ENCODE assay signal across 13 cellular contexts in the genomic region with DNA sequence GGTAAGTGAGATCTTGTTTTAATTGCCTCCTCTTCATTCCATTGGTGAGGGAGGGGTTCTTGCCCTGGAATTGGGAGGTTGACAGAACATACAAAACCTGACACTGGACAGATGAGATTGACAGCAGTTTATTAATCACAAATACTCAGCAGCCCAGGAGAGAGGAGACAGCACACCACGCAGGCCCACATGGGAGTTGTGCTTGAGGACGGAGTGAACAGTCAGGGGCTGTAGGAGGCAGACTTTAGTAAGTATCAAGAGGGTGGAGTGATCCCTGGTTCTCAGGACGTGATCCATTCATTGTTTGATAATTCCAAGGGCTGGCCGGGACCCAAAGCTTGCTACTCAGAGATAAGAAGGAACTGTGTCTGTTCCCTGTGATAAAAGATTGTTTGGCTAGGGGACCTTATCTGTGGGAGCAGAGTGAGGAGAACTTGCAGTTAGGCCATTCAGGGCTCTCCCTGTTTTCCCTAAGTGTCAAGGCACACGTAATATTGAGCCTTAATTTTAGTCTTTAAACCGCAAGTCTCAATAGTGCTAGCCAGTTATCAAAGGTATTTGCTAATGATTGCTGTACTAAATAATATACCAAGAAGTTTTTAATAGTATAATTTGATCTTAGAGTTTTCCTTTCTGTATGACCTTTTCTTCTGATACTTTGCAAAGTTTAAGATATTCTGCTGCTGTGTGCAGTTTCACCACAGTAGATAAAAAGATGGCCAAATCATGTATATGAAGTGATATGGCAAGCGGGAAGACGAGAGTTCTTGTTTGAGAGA. TPM values are rescaled to one million over a fixed set of nuclear protein-coding genes. Genes with fewer than 3 reads are reported as not detected.
DNase-seq lines count a peak whose midpoint lies in the region; ATAC-seq and TF ChIP-seq lines count a peak whose summit lies in the region.
"Had no signal": no experiment of that assay in that cellular context is flagged by ENCODE, and none has a peak within 500 bp of the region (broad histone marks: within the 10 kb centered on the region; RNA-seq: fewer than 3 reads in every experiment).

No MANE protein-coding gene starts in this region.

- in situ Hi-C loops in Panc1 (cut with HindIII; ENCODE audit: low pct_unique_long_range_greater_than_20kb, low sequenced_read_pairs), result no loop called here

- H3K27ac ChIP-seq in Panc1 (ENCODE audit: low read length), result no peak overlapping the region
- peak overlapping the region; percentile 12 to 22 (median 14) for H3K27ac ChIP-seq in right lobe of liver
- peak overlapping the region; percentile 12 to 57 for H3K27ac ChIP-seq in testis

- POLR2A ChIA-PET in Panc1 (lab: Charles Lee), result interaction anchor here (1.0 kb wide), 1 partner anchor 31 kb away, joined by 3 read pairs; no protein-coding TSS in a partner anchor

- no peaks in the 10 kb centered on the region for H3K9me3 ChIP-seq in Panc1 (ENCODE audit: control insufficient read depth, insufficient read depth, low read depth, low read length)
- no peaks in the 10 kb centered on the region for H3K9me3 ChIP-seq in right lobe of liver
- H3K9me3 ChIP-seq in testis, result no peaks in the 10 kb centered on the region
- H3K9me3 ChIP-seq: esophagus squamous epithelium had no signal

- DNase-seq in Panc1 (ENCODE audit: low read depth, low spot score), result no peak
- DNase-seq in fibroblast of pulmonary artery (ENCODE audit: low read depth), result peak; percentile 77
- DNase-seq in right lobe of liver, result peak in 2 of 3 donors; percentile 60 to 61
- peak; percentile 90 for DNase-seq in testis
- no peak for DNase-seq in NCI-H128 (lab: John Stamatoyannopoulos, UW; ENCODE audit: unreplicated experiment)
- no peak for DNase-seq in LoVo (ENCODE audit: low spot score)
- no peak for DNase-seq in NCI-H1048 (lab: John Stamatoyannopoulos, UW)
- DNase-seq: activated CD4-positive, alpha-beta T cell treated with anti-CD3 and anti-CD28 coated beads for 4 hours; Calu3; esophagus squamous epithelium; islet precursor cell; NCI-H187 had no signal

- H3K4me3 ChIP-seq in Panc1 (ENCODE audit: low read depth in 2 of 2, low read length in 2 of 2), result no peak overlapping the region
- H3K4me3 ChIP-seq in fibroblast of pulmonary artery (replicated peaks; ENCODE audit: low read depth, low read length), result no peak overlapping the region
- no peak overlapping the region for H3K4me3 ChIP-seq in right lobe of liver
- no peak overlapping the region for H3K4me3 ChIP-seq in testis
- H3K4me3 ChIP-seq: esophagus squamous epithelium had no signal

- TF ChIP-seq POLR2A in right lobe of liver (IDR thresholded peaks at IDR 0.05) (no peak), testis (IDR thresholded peaks at IDR 0.05) (no peak)

- ATAC-seq in Panc1, result 0 out of 2 replicates have a peak, but pooled peaks have one; percentile 46
- ATAC-seq in right lobe of liver, result peak; percentile 61 to 86 (median 72)
- ATAC-seq in GM19452 (IDR thresholded peaks at IDR 0.05; ENCODE audit: unreplicated experiment), result no peak

- BruUV-seq in Panc1 (replicated peaks; lab: Mats Ljungman, UMichigan), result no TSS peak

- intact Hi-C loops in Panc1 (cut with micrococcal nuclease; ENCODE audit: unreplicated experiment), result no loop called here
- intact Hi-C loops in right lobe of liver (cut with DNase I), result no loop called here
- intact Hi-C loops in testis (cut with DNase I; ENCODE audit: low total_unique reads), result no loop called here

- CTCF ChIA-PET in Panc1 (lab: Charles Lee), result no interaction called here

- H3K27me3 ChIP-seq in Panc1 (ENCODE audit: control insufficient read depth, insufficient read depth, low read length) (no peaks in the 10 kb centered on the region), right lobe of liver (no peaks in the 10 kb centered on the region), testis (no peaks in the 10 kb centered on the region)
- H3K27me3 ChIP-seq: esophagus squamous epithelium had no signal

- 56% methylated on average over 8 of the region's 8 CpGs for WGBS in right lobe of liver (ENCODE audit: insufficient coverage, low coverage, low lambda C conversion rate, missing lambda C conversion rate)
- WGBS in testis, 2 donors, result 39 to 42% methylated on average over 8 of the region's 8 CpGs

- H3K36me3 ChIP-seq in Panc1 (ENCODE audit: control insufficient read depth, insufficient read depth, low read length), result no peaks in the 10 kb centered on the region
- no peaks in the 10 kb centered on the region for H3K36me3 ChIP-seq in right lobe of liver
- no peaks in the 10 kb centered on the region for H3K36me3 ChIP-seq in testis (ENCODE audit: low read depth, missing control alignments)

- H3K4me1 ChIP-seq in Panc1 (ENCODE audit: control insufficient read depth, insufficient read depth, low read length), result peaks cover 3% of the 10 kb centered on the region; the same call in 1 of the 2 replicates
- peaks cover 0 to 33% (median 11%) of the 10 kb centered on the region in 4 donors for H3K4me1 ChIP-seq in right lobe of liver
- peaks cover 21% of the 10 kb centered on the region for H3K4me1 ChIP-seq in testis

- TF ChIP-seq CTCF in Panc1 (IDR thresholded peaks at IDR 0.05), result no peak
- TF ChIP-seq CTCF in fibroblast of pulmonary artery (IDR thresholded peaks at IDR 0.05; ENCODE audit: low read length, missing control alignments), result peak; percentile 34
- no peak for TF ChIP-seq CTCF in right lobe of liver (IDR thresholded peaks at IDR 0.05)
- no peak for TF ChIP-seq CTCF in testis (IDR thresholded peaks at IDR 0.05)

RNA-seq across cellular contexts. Expression of gene CAPZA2, which starts 14.5 kb away (rescaled TPM):
- total RNA-seq in Panc1 (2021; ENCODE audit: unreplicated experiment) (195 TPM), right lobe of liver (100 to 1,000 TPM in 3 of 6 experiments, 10 to 100 TPM in 3; 48.8 to 114 (median 89.8) TPM), testis (10 to 100 TPM; 57.9 to 69.4 TPM)
- polyA plus RNA-seq in Panc1 (2012; ENCODE audit: insufficient read length), result 77.8 TPM
- 69.4 TPM for polyA plus RNA-seq in testis (ENCODE audit: insufficient read depth, low read depth, low replicate concordance)

Comparison
In these comparisons a context has a peak if more than half of its experiments do, and no peak if none do; other contexts are left out.
1. DNase-seq: peak in fibroblast of pulmonary artery (single experiment), right lobe of liver (2 of 3) and testis (single experiment); none in Panc1 (single experiment), NCI-H128 (single experiment), LoVo (single experiment) and NCI-H1048 (single experiment).